Comparison of ENCODE assay signal across 15 cellular contexts in the genomic region with DNA sequence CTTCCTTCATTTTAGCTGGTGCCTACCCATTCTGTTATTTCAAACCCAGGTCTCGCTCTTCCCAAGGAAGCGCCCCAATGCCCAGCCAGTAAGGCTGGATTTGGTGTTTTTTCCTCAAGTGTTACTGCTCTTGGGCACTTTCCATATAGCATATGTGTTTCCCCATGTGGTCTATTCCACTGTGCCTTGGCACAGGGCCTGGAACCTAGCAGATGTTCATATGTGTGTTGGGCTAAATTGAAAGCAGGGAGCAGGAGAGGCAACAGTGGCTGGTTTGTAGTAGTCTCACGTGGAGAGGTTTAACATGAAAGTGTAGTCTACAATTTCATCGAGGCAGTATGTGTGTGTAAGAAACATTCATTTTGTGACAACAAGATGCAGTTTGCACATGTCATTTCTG. TPM values are rescaled to one million over a fixed set of nuclear protein-coding genes. Genes with fewer than 3 reads are reported as not detected.
DNase-seq lines count a peak whose midpoint lies in the region; ATAC-seq and TF ChIP-seq lines count a peak whose summit lies in the region.
"Had no signal": no experiment of that assay in that cellular context is flagged by ENCODE, and none has a peak within 500 bp of the region (broad histone marks: within the 10 kb centered on the region; RNA-seq: fewer than 3 reads in every experiment).

No MANE protein-coding gene starts in this region.

- TF ChIP-seq POLR2A in uterus (IDR thresholded peaks at IDR 0.05), result no peak

- H3K27ac ChIP-seq in lower lobe of right lung (peak overlapping the region; percentile 38), uterus (peak overlapping the region in 1 of 2 donors; percentile 4)
- H3K27ac ChIP-seq: thoracic aorta had no signal

- peaks cover 35% of the 10 kb centered on the region for H3K4me1 ChIP-seq in lower lobe of right lung
- H3K4me1 ChIP-seq in uterus, result no peaks in the 10 kb centered on the region

- no peaks in the 10 kb centered on the region for H3K27me3 ChIP-seq in lower lobe of right lung (ENCODE audit: low read depth)
- no peaks in the 10 kb centered on the region for H3K27me3 ChIP-seq in uterus

- intact Hi-C loops in lower lobe of right lung (cut with DNase I) (no loop called here), uterus (cut with DNase I; ENCODE audit: low total_unique reads) (no loop called here)

- H3K9me3 ChIP-seq in lower lobe of right lung (no peaks in the 10 kb centered on the region), uterus (no peaks in the 10 kb centered on the region)
- H3K9me3 ChIP-seq: thoracic aorta had no signal

- in situ Hi-C loops in astrocyte of the spinal cord (cut with HindIII; ENCODE audit: low sequenced_read_pairs), result no loop called here

- TF ChIP-seq CTCF in AG09319 (IDR thresholded peaks at IDR 0.05; ENCODE audit: low read depth, low read length) (no peak), HFF-Myc (IDR thresholded peaks at IDR 0.05; ENCODE audit: low read depth, low read length, missing control alignments) (no peak), astrocyte of the spinal cord (IDR thresholded peaks at IDR 0.05; ENCODE audit: low read depth, low read length) (no peak), lower lobe of right lung (IDR thresholded peaks at IDR 0.05) (no peak), uterus (IDR thresholded peaks at IDR 0.05) (no peak)

- DNase-seq in AG09319 (ENCODE audit: extremely low read depth, low read depth) (peak; percentile 60), HFF-Myc (ENCODE audit: extremely low read depth, low read depth) (peak; percentile 81), astrocyte of the spinal cord (ENCODE audit: low read depth, low spot score) (peak; percentile 67), lower lobe of right lung (no peak), retina (no peak), uterus (no peak)
- no peak for DNase-seq in stimulated activated naive CD8-positive, alpha-beta T cell treated with anti-CD3 and anti-CD28 coated beads, Interleukin-15, Interleukin-2, amounts not matched to agents 100 U/mL and 50 U/mL, for 24 hours
- DNase-seq: activated CD8-positive, alpha-beta memory T cell treated with anti-CD3 and anti-CD28 coated beads for 24 hours; amniotic stem cell; CD8-positive, alpha-beta memory T cell; HFFc6; kidney; MM.1S had no signal

- no peak for ATAC-seq in lower lobe of right lung
- no peak for ATAC-seq in GM21390 (IDR thresholded peaks at IDR 0.05; ENCODE audit: unreplicated experiment)
- ATAC-seq in stimulated activated naive CD8-positive, alpha-beta T cell treated with anti-CD3 and anti-CD28 coated beads, Interleukin-15, Interleukin-2, amounts not matched to agents 100 U/mL and 50 U/mL, for 24 hours, result no peak

- H3K4me3 ChIP-seq in HFF-Myc (replicated peaks; ENCODE audit: low read depth, low read length) (no peak overlapping the region), astrocyte of the spinal cord (ENCODE audit: low read depth, low read length) (no peak overlapping the region), lower lobe of right lung (no peak overlapping the region), uterus (no peak overlapping the region)
- H3K4me3 ChIP-seq: thoracic aorta had no signal

- peaks cover 5% of the 10 kb centered on the region for H3K36me3 ChIP-seq in lower lobe of right lung
- no peaks in the 10 kb centered on the region for H3K36me3 ChIP-seq in uterus
- H3K36me3 ChIP-seq: thoracic aorta had no signal

RNA-seq across cellular contexts. Expression of gene TEX264, which starts 48.2 kb away (rescaled TPM):
- total RNA-seq in lower lobe of right lung (43.5 TPM), uterus (10 to 100 TPM; 35.3 to 74.8 (median 48.8) TPM)

Comparison
In these comparisons a context has a peak if more than half of its experiments do, and no peak if none do; other contexts are left out.
1. DNase-seq: peak in AG09319 (single experiment), HFF-Myc (single experiment) and astrocyte of the spinal cord (single experiment); none in lower lobe of right lung (single experiment), retina (single experiment), stimulated activated naive CD8-positive, alpha-beta T cell treated with anti-CD3 and anti-CD28 coated beads, Interleukin-15, Interleukin-2, amounts not matched to agents 100 U/mL and 50 U/mL, for 24 hours (single experiment) and uterus (0 of 2).